In the genomic region with DNA sequence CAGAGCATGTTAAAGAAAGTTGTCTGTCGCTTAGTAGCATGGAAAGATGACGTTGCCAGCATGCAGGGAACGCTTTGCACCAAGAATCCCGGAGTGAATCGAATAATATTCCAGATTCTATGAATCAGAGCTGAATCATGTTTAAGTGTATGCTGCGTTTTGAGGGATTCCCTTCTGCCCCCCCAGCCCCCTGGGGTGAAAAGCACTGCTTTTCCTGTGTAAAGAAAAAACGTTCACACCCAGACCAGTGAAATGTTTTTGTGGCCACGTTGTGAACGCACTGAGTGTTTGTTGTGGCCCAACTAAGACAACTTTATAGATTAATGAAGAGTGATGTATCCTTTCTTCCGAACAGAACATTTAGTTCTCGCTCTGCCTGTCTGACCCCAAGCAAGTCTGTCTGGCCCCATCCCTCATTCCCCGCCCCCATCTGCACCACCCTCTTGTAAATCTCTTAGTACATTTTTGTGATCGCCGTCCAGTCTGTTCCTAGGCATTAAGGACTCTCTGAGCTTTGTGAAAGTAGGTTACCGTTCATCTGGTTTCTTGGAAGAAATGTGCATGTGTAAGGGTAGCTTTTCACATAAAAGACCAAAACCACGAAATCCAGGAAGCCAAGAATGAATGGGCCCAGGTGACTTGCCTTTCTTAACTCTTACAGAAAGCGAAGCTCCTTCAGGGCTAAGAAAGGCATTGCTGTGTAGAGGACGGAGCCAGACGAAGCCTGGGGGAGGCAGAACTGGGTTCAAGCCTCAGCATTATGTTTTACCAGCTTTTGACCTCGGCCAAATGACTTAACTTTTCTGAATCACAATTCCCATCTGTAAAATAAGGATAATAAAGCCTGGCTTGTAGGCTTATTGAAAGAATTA, we compare ENCODE assay signal across 1 cellular context.
TF ChIP-seq lines count a peak whose summit lies in the region.

No MANE protein-coding gene starts in this region.

TF ChIP-seq in HCT116, 20 proteins besides CTCF, POLR2A, EP300 and RAD21 (continued from another document):
- TF ChIP-seq SP1 (IDR thresholded peaks at IDR 0.05; ENCODE audit: low read depth) (no peak), EGR1 (IDR thresholded peaks at IDR 0.05; ENCODE audit: low read depth) (no peak), ZNF274 (IDR thresholded peaks at IDR 0.05; ENCODE audit: low read depth, low read length) (no peak), FOSL1 (IDR thresholded peaks at IDR 0.05; ENCODE audit: low read depth) (no peak), SIN3A (IDR thresholded peaks at IDR 0.05; ENCODE audit: low read depth) (no peak), EZH2phosphoT487 (IDR thresholded peaks at IDR 0.05; ENCODE audit: borderline replicate concordance) (no peak), ELF1 (IDR thresholded peaks at IDR 0.05; ENCODE audit: borderline replicate concordance, low read depth) (no peak)
- TF ChIP-seq, protein P1, sequence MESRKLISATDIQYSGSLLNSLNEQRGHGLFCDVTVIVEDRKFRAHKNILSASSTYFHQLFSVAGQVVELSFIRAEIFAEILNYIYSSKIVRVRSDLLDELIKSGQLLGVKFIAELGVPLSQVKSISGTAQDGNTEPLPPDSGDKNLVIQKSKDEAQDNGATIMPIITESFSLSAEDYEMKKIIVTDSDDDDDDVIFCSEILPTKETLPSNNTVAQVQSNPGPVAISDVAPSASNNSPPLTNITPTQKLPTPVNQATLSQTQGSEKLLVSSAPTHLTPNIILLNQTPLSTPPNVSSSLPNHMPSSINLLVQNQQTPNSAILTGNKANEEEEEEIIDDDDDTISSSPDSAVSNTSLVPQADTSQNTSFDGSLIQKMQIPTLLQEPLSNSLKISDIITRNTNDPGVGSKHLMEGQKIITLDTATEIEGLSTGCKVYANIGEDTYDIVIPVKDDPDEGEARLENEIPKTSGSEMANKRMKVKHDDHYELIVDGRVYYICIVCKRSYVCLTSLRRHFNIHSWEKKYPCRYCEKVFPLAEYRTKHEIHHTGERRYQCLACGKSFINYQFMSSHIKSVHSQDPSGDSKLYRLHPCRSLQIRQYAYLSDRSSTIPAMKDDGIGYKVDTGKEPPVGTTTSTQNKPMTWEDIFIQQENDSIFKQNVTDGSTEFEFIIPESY (IDR thresholded peaks at IDR 0.05; ENCODE audit: extremely low read depth, insufficient replicate concordance, low read length): no peak
- TF ChIP-seq, protein P2, sequence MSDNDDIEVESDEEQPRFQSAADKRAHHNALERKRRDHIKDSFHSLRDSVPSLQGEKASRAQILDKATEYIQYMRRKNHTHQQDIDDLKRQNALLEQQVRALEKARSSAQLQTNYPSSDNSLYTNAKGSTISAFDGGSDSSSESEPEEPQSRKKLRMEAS (IDR thresholded peaks at IDR 0.05): no peak
